In the genomic region with DNA sequence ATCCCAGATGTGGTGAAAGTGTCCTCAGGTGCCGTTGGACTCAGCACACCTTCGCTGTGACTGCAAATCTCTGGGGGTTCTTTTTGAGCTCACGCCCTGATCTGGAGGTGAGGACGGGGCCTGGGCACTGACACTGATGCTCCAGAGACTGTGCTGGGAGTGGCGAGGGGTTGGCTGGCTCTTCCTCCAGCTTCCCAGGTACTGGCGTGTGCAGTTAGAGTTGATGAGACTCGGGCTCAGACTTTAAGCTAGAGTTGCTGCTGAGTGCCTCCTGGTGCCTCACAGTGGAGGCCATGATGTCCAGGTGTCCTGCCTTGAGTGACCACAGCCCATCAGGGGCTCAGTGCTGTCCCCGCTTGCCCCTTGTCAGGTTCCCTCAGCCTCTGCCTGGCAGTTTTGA, we compare ENCODE assay signal across 23 cellular contexts. TPM values are rescaled to one million over a fixed set of nuclear protein-coding genes. Genes with fewer than 3 reads are reported as not detected.
A peak's percentile ranks its signal among the peaks of the same experiment; 100 is the strongest.
DNase-seq lines count a peak whose midpoint lies in the region; ATAC-seq and TF ChIP-seq lines count a peak whose summit lies in the region.
"Had no signal": no experiment of that assay in that cellular context is flagged by ENCODE, and none has a peak within 500 bp of the region (broad histone marks: within the 10 kb centered on the region; RNA-seq: fewer than 3 reads in every experiment).

No MANE protein-coding gene starts in this region.

- no peak for TF ChIP-seq CTCF in ascending aorta (IDR thresholded peaks at IDR 0.05)

- H3K4ac ChIP-seq in neuronal stem cell (ENCODE audit: low read length) = no peak overlapping the region

- H2BK15ac ChIP-seq in neuronal stem cell (ENCODE audit: low read length) = no peak overlapping the region

- peak overlapping the region; percentile 69 to 79 for H3K27ac ChIP-seq in ascending aorta
- no peak overlapping the region for H3K27ac ChIP-seq in neuronal stem cell (replicated peaks; ENCODE audit: low read length)
- H3K27ac ChIP-seq: 22Rv1, A549, HL-60 had no signal

- no peak overlapping the region for H3K23ac ChIP-seq in neuronal stem cell (ENCODE audit: low read depth, low read length, poor library complexity)

- intact Hi-C loops in ascending aorta (cut with DNase I) = loop anchor here (10.0 kb wide), 1 partner anchor 221 kb away; a partner anchor contains a TSS

- H3K79me1 ChIP-seq in neuronal stem cell (ENCODE audit: low read depth, low read length) = no peaks in the 10 kb centered on the region

- CTCF ChIA-PET in activated CD8-positive, alpha-beta memory T cell treated with anti-CD3 and anti-CD28 coated beads, Interleukin-2, amount 10 ng/mL, durations not matched to agents 7 days and 5 days (lab: Charles Lee) = interaction anchor here (1.0 kb wide), 1 partner anchor 25 kb away, joined by 4 read pairs; no protein-coding TSS in a partner anchor

- peaks cover 0 to 10% of the 10 kb centered on the region in 2 donors for H3K9me3 ChIP-seq in ascending aorta
- peaks cover 0 to 1% of the 10 kb centered on the region in 2 donors for H3K9me3 ChIP-seq in neuronal stem cell (replicated peaks in 1 of 2; ENCODE audit: control insufficient read depth in 2 of 2, insufficient read depth in 1 of 2, low read depth in 1 of 2, low read length in 2 of 2)
- H3K9me3 ChIP-seq: A549 had no signal

- H3K27ac Mint-ChIP-seq in activated CD8-positive, alpha-beta memory T cell treated with anti-CD3 and anti-CD28 coated beads, Interleukin-2, amount 10 ng/mL, durations not matched to agents 7 days and 5 days = no peak overlapping the region
- H3K27ac Mint-ChIP-seq: CD4-positive, CD25-positive, alpha-beta regulatory T cell; CD8-positive, alpha-beta memory T cell had no signal

- H2AK5ac ChIP-seq in neuronal stem cell (ENCODE audit: low read depth, low read length) = peak overlapping the region; percentile 33

- no peak overlapping the region for H4K91ac ChIP-seq in neuronal stem cell (ENCODE audit: low read depth, low read length, poor library complexity)

- no peak overlapping the region for H2BK120ac ChIP-seq in neuronal stem cell (ENCODE audit: low read depth, low read length)

- H3K9ac ChIP-seq in neuronal stem cell (ENCODE audit: low read depth, low read length, poor library complexity) = no peak overlapping the region

- DNase-seq in activated CD8-positive, alpha-beta memory T cell treated with anti-CD3 and anti-CD28 coated beads, Interleukin-2, amount 10 ng/mL, durations not matched to agents 7 days and 5 days = peak; percentile 31
- DNase-seq in activated CD8-positive, alpha-beta memory T cell treated with anti-CD3 and anti-CD28 coated beads, Interleukin-2, amount 50 U/mL, for 4 hours = no peak
- DNase-seq in ascending aorta (ENCODE audit: low spot score in 2 of 2) = no peak
- no peak for DNase-seq in neuronal stem cell (ENCODE audit: low spot score)
- DNase-seq in putamen (ENCODE audit: low spot score) = no peak
- DNase-seq in OCI-M1 (lab: John Stamatoyannopoulos, UW) = no peak
- no peak for DNase-seq in HT-29 (ENCODE audit: low spot score)
- no peak for DNase-seq in stimulated activated CD4-positive, alpha-beta T cell treated with anti-CD3 and anti-CD28 coated beads, Interleukin-4, amount 100 ng/mL, for 1 hour
- DNase-seq: AML-193; CD4-positive, CD25-positive, alpha-beta regulatory T cell; CD8-positive, alpha-beta memory T cell; COR-L47; DMS 273 treated with DMSO at 0.1 percent for 48 hours; DMS53; DND-41; EL; IMR-90 had no signal

- no peak overlapping the region for H4K8ac ChIP-seq in neuronal stem cell (ENCODE audit: low read depth, low read length)

- H3K36me3 ChIP-seq in ascending aorta = no peaks in the 10 kb centered on the region
- H3K36me3 ChIP-seq in neuronal stem cell (replicated peaks in 1 of 2; ENCODE audit: control insufficient read depth in 2 of 2, insufficient read depth in 2 of 2, low read length in 2 of 2) = no peaks in the 10 kb centered on the region
- H3K36me3 ChIP-seq: HAP-1 had no signal

- H3K36me3 Mint-ChIP-seq in activated CD8-positive, alpha-beta memory T cell treated with anti-CD3 and anti-CD28 coated beads, Interleukin-2, amount 10 ng/mL, durations not matched to agents 7 days and 5 days = peaks cover 3% of the 10 kb centered on the region
- H3K36me3 Mint-ChIP-seq: CD4-positive, CD25-positive, alpha-beta regulatory T cell had no signal

- no peak overlapping the region for H2BK5ac ChIP-seq in neuronal stem cell (ENCODE audit: low read length)

- H3K4me2 ChIP-seq in neuronal stem cell (ENCODE audit: insufficient read depth, low read length, poor library complexity, severe bottlenecking) = no peak overlapping the region
- H3K4me2 ChIP-seq: A549 had no signal

- H3K4me3 Mint-ChIP-seq in activated CD8-positive, alpha-beta memory T cell treated with anti-CD3 and anti-CD28 coated beads, Interleukin-2, amount 10 ng/mL, durations not matched to agents 7 days and 5 days = no peak overlapping the region
- H3K4me3 Mint-ChIP-seq: CD4-positive, CD25-positive, alpha-beta regulatory T cell; CD8-positive, alpha-beta memory T cell had no signal

- ATAC-seq in activated CD8-positive, alpha-beta memory T cell treated with anti-CD3 and anti-CD28 coated beads, Interleukin-2, amount 10 ng/mL, durations not matched to agents 7 days and 5 days = no peak
- ATAC-seq: A549, GM12878 had no signal

- H3K4me3 ChIP-seq in ascending aorta = no peak overlapping the region
- no peak overlapping the region for H3K4me3 ChIP-seq in neuronal stem cell (ENCODE audit: low read length in 2 of 2)
- H3K4me3 ChIP-seq: A549, GM12878, HAP-1 had no signal

- peaks cover 9 to 12% of the 10 kb centered on the region in 2 donors for H3K4me1 ChIP-seq in ascending aorta
- H3K4me1 ChIP-seq in neuronal stem cell (ENCODE audit: control insufficient read depth in 2 of 2, insufficient read depth in 1 of 2, low read depth in 1 of 2, low read length in 2 of 2) = no peaks in the 10 kb centered on the region
- H3K4me1 ChIP-seq: A549, HAP-1 had no signal

- peaks cover 6% of the 10 kb centered on the region for H3K9me3 Mint-ChIP-seq in activated CD8-positive, alpha-beta memory T cell treated with anti-CD3 and anti-CD28 coated beads, Interleukin-2, amount 10 ng/mL, durations not matched to agents 7 days and 5 days (ENCODE audit: low read depth)

- peak overlapping the region; percentile 67 for H3K14ac ChIP-seq in neuronal stem cell (ENCODE audit: low read length)

- WGBS in neuronal stem cell (ENCODE audit: extremely low coverage in 2 of 2, insufficient read length in 2 of 2, insufficient replicate concordance in 1 of 2), 2 donors = no CpG with 5 or more reads among the region's 8 CpGs

- H3K18ac ChIP-seq in neuronal stem cell (ENCODE audit: low read length) = peak overlapping the region; percentile 9

- H3K27me3 ChIP-seq in ascending aorta (no peaks in the 10 kb centered on the region), neuronal stem cell (ENCODE audit: control insufficient read depth in 3 of 3, insufficient read depth in 3 of 3, low read depth in 1 of 3, low read length in 3 of 3) (peaks cover 2 to 34% (median 3%) of the 10 kb centered on the region in 3 experiments)

- H2AFZ ChIP-seq in neuronal stem cell (ENCODE audit: low read length) = no peak overlapping the region

- H3K27me3 Mint-ChIP-seq in activated CD8-positive, alpha-beta memory T cell treated with anti-CD3 and anti-CD28 coated beads, Interleukin-2, amount 10 ng/mL, durations not matched to agents 7 days and 5 days = peaks cover 47% of the 10 kb centered on the region

- no peaks in the 10 kb centered on the region for H3K4me1 Mint-ChIP-seq in activated CD8-positive, alpha-beta memory T cell treated with anti-CD3 and anti-CD28 coated beads, Interleukin-2, amount 10 ng/mL, durations not matched to agents 7 days and 5 days
- H3K4me1 Mint-ChIP-seq: CD4-positive, CD25-positive, alpha-beta regulatory T cell; CD8-positive, alpha-beta memory T cell had no signal

- H2BK12ac ChIP-seq in neuronal stem cell (ENCODE audit: low read length) = peak overlapping the region; percentile 36

RNA-seq across cellular contexts. Expression of a gene that starts 16.3 kb away (rescaled TPM):
- total RNA-seq in activated CD8-positive, alpha-beta memory T cell treated with anti-CD3 and anti-CD28 coated beads, Interleukin-2, amount 10 ng/mL, durations not matched to agents 7 days and 5 days = 10 to 100 TPM; 11.7 to 28.0 TPM
- total RNA-seq in ascending aorta = 14.0 TPM
- 5.9 TPM for polyA plus RNA-seq in neuronal stem cell (2013, experiment 1 of 2)
- polyA plus RNA-seq in neuronal stem cell (2013, experiment 2 of 2) = 5.8 TPM
- 1.2 and 2.9 TPM in 2 replicates for total RNA-seq in HT-29 (2014; rRNA removed; shearing (Covaris generic))
- total RNA-seq: G401 had no signal

RNA-seq across cellular contexts. Expression of a gene that starts 42.7 kb away (rescaled TPM):
- total RNA-seq in activated CD8-positive, alpha-beta memory T cell treated with anti-CD3 and anti-CD28 coated beads, Interleukin-2, amount 10 ng/mL, durations not matched to agents 7 days and 5 days = 1 to 10 TPM; 1.2 to 3.2 TPM
- total RNA-seq in ascending aorta = not detected
- polyA plus RNA-seq in neuronal stem cell (2013, experiment 1 of 2) = 5.1 TPM
- 5.5 TPM for polyA plus RNA-seq in neuronal stem cell (2013, experiment 2 of 2)
- total RNA-seq in HT-29 (2014; rRNA removed; shearing (Covaris generic)) = not detected in 2 replicates
- total RNA-seq: G401, GM12878 had no signal
- polyA plus RNA-seq: GM12878 had no signal
